Comparison of ENCODE assay signal across 11 cellular contexts in genomic region chr1:52554756-52555155, GRCh38. TPM values are rescaled to one million over a fixed set of nuclear protein-coding genes. Genes with fewer than 3 reads are reported as not detected.
DNase-seq lines count a peak whose midpoint lies in the region; ATAC-seq, FAIRE-seq and TF ChIP-seq lines count a peak whose summit lies in the region.
"Had no signal": no experiment of that assay in that cellular context is flagged by ENCODE, and none has a peak within 500 bp of the region (broad histone marks: within the 10 kb centered on the region; RNA-seq: fewer than 3 reads in every experiment).

No MANE protein-coding gene starts in this region.

- no peaks in the 10 kb centered on the region for H3K36me3 Mint-ChIP-seq in stimulated activated naive CD8-positive, alpha-beta T cell treated with anti-CD3 and anti-CD28 coated beads, Interleukin-15, Interleukin-2, amounts not matched to agents 100 ng/mL and 50 ng/mL, for 24 hours (ENCODE audit: low read depth)
- H3K36me3 Mint-ChIP-seq in glutamatergic neuron (ENCODE audit: unreplicated experiment): no peaks in the 10 kb centered on the region

- peaks cover 24% of the 10 kb centered on the region for H3K4me1 Mint-ChIP-seq in stimulated activated naive CD8-positive, alpha-beta T cell treated with anti-CD3 and anti-CD28 coated beads, Interleukin-15, Interleukin-2, amounts not matched to agents 100 ng/mL and 50 ng/mL, for 24 hours (ENCODE audit: low read depth)
- peaks cover 3% of the 10 kb centered on the region for H3K4me1 Mint-ChIP-seq in glutamatergic neuron (ENCODE audit: low read depth, unreplicated experiment)

- no TSS peak for BruUV-seq in Panc1 (replicated peaks; lab: Mats Ljungman, UMichigan)

- H3K27me3 ChIP-seq in Panc1 (ENCODE audit: control insufficient read depth, insufficient read depth, low read length): no peaks in the 10 kb centered on the region
- no peaks in the 10 kb centered on the region for H3K27me3 ChIP-seq in vagina
- H3K27me3 ChIP-seq in prostate gland (replicated peaks; ENCODE audit: insufficient read depth): no peaks in the 10 kb centered on the region

- no peak for DNase-seq in stimulated activated naive CD8-positive, alpha-beta T cell treated with anti-CD3 and anti-CD28 coated beads, Interleukin-15, Interleukin-2, amounts not matched to agents 100 U/mL and 50 U/mL, for 24 hours
- DNase-seq in Panc1 (ENCODE audit: low read depth, low spot score) (no peak), glutamatergic neuron (no peak), vagina (ENCODE audit: extremely low spot score in 2 of 2) (no peak), prostate gland (ENCODE audit: low spot score) (no peak), GM12891 (ENCODE audit: insufficient read length, low spot score) (no peak)
- DNase-seq: kidney glomerular epithelial cell; stimulated activated CD4-positive, alpha-beta T cell treated with anti-CD3 and anti-CD28 coated beads, Interleukin-2, amount 100 ng/mL, for 48 hours had no signal

- intact Hi-C loops in Panc1 (cut with micrococcal nuclease; ENCODE audit: unreplicated experiment): no loop called here
- intact Hi-C loops in vagina (cut with DNase I): no loop called here
- intact Hi-C loops in prostate gland (cut with DNase I): loop anchor here (10.0 kb wide), 1 partner anchor 50 kb away; the partner anchor contains the start of gene GPX7

- WGBS in prostate gland: 24% methylated on average over 3 of the region's 3 CpGs

- ATAC-seq in stimulated activated naive CD8-positive, alpha-beta T cell treated with anti-CD3 and anti-CD28 coated beads, Interleukin-15, Interleukin-2, amounts not matched to agents 100 U/mL and 50 U/mL, for 24 hours: no peak
- ATAC-seq in Panc1: no peak
- ATAC-seq in HG03520 (IDR thresholded peaks at IDR 0.05; ENCODE audit: unreplicated experiment): no peak

- peak overlapping the region; percentile 79 for H3K4me3 Mint-ChIP-seq in stimulated activated naive CD8-positive, alpha-beta T cell treated with anti-CD3 and anti-CD28 coated beads, Interleukin-15, Interleukin-2, amounts not matched to agents 100 ng/mL and 50 ng/mL, for 24 hours
- H3K4me3 Mint-ChIP-seq in glutamatergic neuron (ENCODE audit: unreplicated experiment): peak overlapping the region; percentile 93

- no peak overlapping the region for H3K4me3 ChIP-seq in Panc1 (ENCODE audit: low read depth in 2 of 2, low read length in 2 of 2)
- H3K4me3 ChIP-seq in vagina: no peak overlapping the region
- H3K4me3 ChIP-seq in prostate gland: no peak overlapping the region

- H3K4me1 ChIP-seq in Panc1 (ENCODE audit: control insufficient read depth, insufficient read depth, low read length) (peaks cover 16% of the 10 kb centered on the region), vagina (peaks cover 36% of the 10 kb centered on the region), prostate gland (replicated peaks) (no peaks in the 10 kb centered on the region)

- POLR2A ChIA-PET in Panc1 (lab: Charles Lee): no interaction called here

- CTCF ChIA-PET in Panc1 (lab: Charles Lee): no interaction called here

- no peaks in the 10 kb centered on the region for H3K9me3 Mint-ChIP-seq in stimulated activated naive CD8-positive, alpha-beta T cell treated with anti-CD3 and anti-CD28 coated beads, Interleukin-15, Interleukin-2, amounts not matched to agents 100 ng/mL and 50 ng/mL, for 24 hours
- peaks cover 3% of the 10 kb centered on the region for H3K9me3 Mint-ChIP-seq in glutamatergic neuron (ENCODE audit: unreplicated experiment)

- H3K36me3 ChIP-seq in Panc1 (ENCODE audit: control insufficient read depth, insufficient read depth, low read length): peaks cover 2% of the 10 kb centered on the region; the same call in 1 of the 2 replicates
- no peaks in the 10 kb centered on the region for H3K36me3 ChIP-seq in vagina
- no peaks in the 10 kb centered on the region for H3K36me3 ChIP-seq in prostate gland

- TF ChIP-seq POLR2A in vagina (IDR thresholded peaks at IDR 0.05): no peak
- no peak for TF ChIP-seq POLR2A in prostate gland (IDR thresholded peaks at IDR 0.05)
- TF ChIP-seq POLR2A in GM12891 (IDR thresholded peaks at IDR 0.05; ENCODE audit: low read depth, low read length): no peak

- H3K27ac ChIP-seq in Panc1 (ENCODE audit: low read length) (peak overlapping the region; percentile 93), vagina (peak overlapping the region; percentile 96), prostate gland (no peak overlapping the region)

- no peak for TF ChIP-seq CTCF in Panc1 (IDR thresholded peaks at IDR 0.05)
- no peak for TF ChIP-seq CTCF in glutamatergic neuron (IDR thresholded peaks at IDR 0.05; ENCODE audit: partially characterized antibody, unreplicated experiment)
- no peak for TF ChIP-seq CTCF in vagina (IDR thresholded peaks at IDR 0.05)
- no peak for TF ChIP-seq CTCF in prostate gland (IDR thresholded peaks at IDR 0.05)

- H3K9me3 ChIP-seq in Panc1 (ENCODE audit: control insufficient read depth, insufficient read depth, low read depth, low read length): no peaks in the 10 kb centered on the region
- no peaks in the 10 kb centered on the region for H3K9me3 ChIP-seq in vagina
- no peaks in the 10 kb centered on the region for H3K9me3 ChIP-seq in prostate gland

- H3K27ac Mint-ChIP-seq in stimulated activated naive CD8-positive, alpha-beta T cell treated with anti-CD3 and anti-CD28 coated beads, Interleukin-15, Interleukin-2, amounts not matched to agents 100 ng/mL and 50 ng/mL, for 24 hours: peak overlapping the region; percentile 28
- H3K27ac Mint-ChIP-seq in glutamatergic neuron (ENCODE audit: unreplicated experiment): peak overlapping the region; percentile 94

- H3K27me3 Mint-ChIP-seq in stimulated activated naive CD8-positive, alpha-beta T cell treated with anti-CD3 and anti-CD28 coated beads, Interleukin-15, Interleukin-2, amounts not matched to agents 100 ng/mL and 50 ng/mL, for 24 hours: no peaks in the 10 kb centered on the region
- H3K27me3 Mint-ChIP-seq in glutamatergic neuron (ENCODE audit: unreplicated experiment): peaks cover 2% of the 10 kb centered on the region

- in situ Hi-C loops in Panc1 (cut with HindIII; ENCODE audit: low pct_unique_long_range_greater_than_20kb, low sequenced_read_pairs): no loop called here

- no peak for FAIRE-seq in GM12891 (lab: Jason Lieb, UNC)
- FAIRE-seq: G401.6 had no signal

TF ChIP-seq in GM12891, 5 proteins besides CTCF, POLR2A, EP300 and RAD21:
- TF ChIP-seq POU2F2 (IDR thresholded peaks at IDR 0.05; ENCODE audit: low read depth, low read length): no peak
- TF ChIP-seq POLR2AphosphoS5 (IDR thresholded peaks at IDR 0.05; ENCODE audit: low read depth, low read length): no peak
- no peak for TF ChIP-seq SPI1 (IDR thresholded peaks at IDR 0.05; ENCODE audit: low read depth, low read length)
- TF ChIP-seq PAX5 (IDR thresholded peaks at IDR 0.05; ENCODE audit: insufficient read depth, low read length, severe bottlenecking): no peak
- no peak for TF ChIP-seq TAF1 (IDR thresholded peaks at IDR 0.05; ENCODE audit: low read depth, low read length)

RNA-seq across cellular contexts. Expression of gene TUT4, which starts 1.9 kb away (rescaled TPM):
- total RNA-seq in Panc1 (2021; ENCODE audit: unreplicated experiment) (67.4 TPM), glutamatergic neuron (ENCODE audit: unreplicated experiment) (70.8 TPM), vagina (78.1 TPM), prostate gland (10 to 100 TPM; 44.4 to 76.1 TPM)
- 52.8 TPM for polyA plus RNA-seq in Panc1 (2012; ENCODE audit: insufficient read length)
- 20.5 TPM for polyA plus RNA-seq in GM12891 (2012; ENCODE audit: low read depth, missing spikeins)

RNA-seq across cellular contexts. Expression of gene GPX7, which starts 47.4 kb away (rescaled TPM):
- total RNA-seq in Panc1 (2021; ENCODE audit: unreplicated experiment) (11.2 TPM), glutamatergic neuron (ENCODE audit: unreplicated experiment) (3.5 TPM), vagina (9.8 TPM), prostate gland (10 to 100 TPM; 22.7 to 26.3 TPM)
- polyA plus RNA-seq in Panc1 (2012; ENCODE audit: insufficient read length): 22.4 TPM
- polyA plus RNA-seq in GM12891 (2012; ENCODE audit: low read depth, missing spikeins): 20.4 TPM

Comparison
In these comparisons a context has a peak if more than half of its experiments do, and no peak if none do; other contexts are left out.
1. H3K27ac ChIP-seq: peak in Panc1 (single experiment) and vagina (single experiment); none in prostate gland (0 of 2).